Comparison of ENCODE assay signal across 8 cellular contexts in the genomic region with DNA sequence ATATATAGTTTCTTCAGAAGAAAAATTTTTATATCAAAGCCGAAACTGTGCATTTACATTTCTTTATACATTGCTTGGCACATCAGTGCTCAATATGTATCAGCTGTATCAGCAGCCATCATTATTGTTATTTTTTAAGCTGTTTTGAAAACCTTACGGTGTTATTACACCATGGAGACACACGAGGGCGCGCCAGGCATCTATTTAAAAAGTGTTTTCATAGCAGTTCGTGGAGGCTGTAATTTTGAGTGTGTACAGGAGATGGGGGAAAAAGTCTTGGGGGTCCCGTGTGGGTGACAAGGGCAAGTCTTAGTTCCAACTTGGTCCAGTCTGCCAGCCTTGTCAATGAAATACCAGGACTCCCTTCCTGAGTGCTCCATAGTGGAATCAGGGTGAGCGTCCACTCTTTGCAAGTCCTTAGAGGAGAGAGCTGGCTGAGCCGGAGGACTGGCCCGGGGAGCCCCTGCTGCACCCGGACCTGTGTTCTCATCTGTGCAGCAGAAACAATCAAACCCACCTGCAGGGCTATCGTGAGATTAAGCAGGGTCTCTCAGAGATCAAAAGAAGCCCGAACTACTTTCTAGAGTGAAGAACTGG. TPM values are rescaled to one million over a fixed set of nuclear protein-coding genes. Genes with fewer than 3 reads are reported as not detected.
A peak's percentile ranks its signal among the peaks of the same experiment; 100 is the strongest.
DNase-seq lines count a peak whose midpoint lies in the region; ATAC-seq and TF ChIP-seq lines count a peak whose summit lies in the region.

No MANE protein-coding gene starts in this region.

- peaks cover 4% of the 10 kb centered on the region for H3K9me3 Mint-ChIP-seq in glutamatergic neuron (ENCODE audit: unreplicated experiment)

- H3K36me3 Mint-ChIP-seq in glutamatergic neuron (ENCODE audit: unreplicated experiment) = no peaks in the 10 kb centered on the region

- no peak overlapping the region for H3K27ac Mint-ChIP-seq in glutamatergic neuron (ENCODE audit: unreplicated experiment)

- TF ChIP-seq CTCF in RWPE1 (conservative IDR thresholded peaks at IDR 0.05; ENCODE audit: low read depth) (peak; percentile 95), glutamatergic neuron (IDR thresholded peaks at IDR 0.05; ENCODE audit: partially characterized antibody, unreplicated experiment) (peak; percentile 77)

- no peaks in the 10 kb centered on the region for H3K79me2 ChIP-seq in Karpas-422 (ENCODE audit: low read length)

- peaks cover 9% of the 10 kb centered on the region; the same call in 1 of the 2 replicates for H4K20me1 ChIP-seq in Karpas-422 (ENCODE audit: insufficient read depth, low read depth, low read length)

- no peak overlapping the region for H3K4me3 Mint-ChIP-seq in glutamatergic neuron (ENCODE audit: unreplicated experiment)

- H3K4me1 Mint-ChIP-seq in glutamatergic neuron (ENCODE audit: low read depth, unreplicated experiment) = peaks cover 20% of the 10 kb centered on the region

- peaks cover 2% of the 10 kb centered on the region for H3K27me3 Mint-ChIP-seq in glutamatergic neuron (ENCODE audit: unreplicated experiment)

- no peak overlapping the region for H3K9ac ChIP-seq in Karpas-422 (ENCODE audit: low read length)

- H2AFZ ChIP-seq in Karpas-422 (ENCODE audit: low read length) = no peak overlapping the region

- no peaks in the 10 kb centered on the region for H3K9me2 ChIP-seq in Karpas-422 (replicated peaks; ENCODE audit: insufficient read depth, low read length)

- H3K4me3 ChIP-seq in Karpas-422 (ENCODE audit: low read length) = no peak overlapping the region

- H3K27ac ChIP-seq in Karpas-422 (ENCODE audit: low read length) (no peak overlapping the region), RWPE1 (no peak overlapping the region)

- DNase-seq in DMS 273 (lab: John Stamatoyannopoulos, UW; ENCODE audit: unreplicated experiment) = peak; percentile 85
- peak; percentile 84 for DNase-seq in Karpas-422
- DNase-seq in RWPE1 (ENCODE audit: low spot score) = peak; percentile 68
- DNase-seq in activated naive CD4-positive, alpha-beta T cell treated with Interleukin-2 at 50 U/mL for 16 hours = peak; percentile 51
- peak; percentile 75 for DNase-seq in glutamatergic neuron
- peak; percentile 41 for DNase-seq in renal cortical epithelial cell (ENCODE audit: low read depth)

- no peaks in the 10 kb centered on the region for H3K36me3 ChIP-seq in Karpas-422 (ENCODE audit: insufficient read depth, low read length)

- H3K4me2 ChIP-seq in Karpas-422 (ENCODE audit: low read depth, low read length, poor library complexity, severe bottlenecking) = no peak overlapping the region

- H3K27me3 ChIP-seq in Karpas-422 (ENCODE audit: low read length) = no peaks in the 10 kb centered on the region

- POLR2A ChIA-PET in RWPE1 (lab: Yijun Ruan, JAX; ENCODE audit: low non-redundant PET) = no interaction called here

- no peaks in the 10 kb centered on the region for H3K9me3 ChIP-seq in Karpas-422 (ENCODE audit: low read length)

- ATAC-seq in GM18907 (IDR thresholded peaks at IDR 0.05; ENCODE audit: unreplicated experiment) (no peak), GM21381 (IDR thresholded peaks at IDR 0.05; ENCODE audit: unreplicated experiment) (no peak)

- peaks cover 17% of the 10 kb centered on the region for H3K4me1 ChIP-seq in Karpas-422 (ENCODE audit: low read length)

- CTCF ChIA-PET in RWPE1 (lab: Yijun Ruan, JAX) = interaction anchor here (0.5 to 3.1 kb wide), 35 partner anchors 9 to 1198 kb away, joined by 3 to 40 read pairs (median 3); a partner anchor contains a TSS

RNA-seq across cellular contexts. Expression of a gene that starts 43.3 kb away (rescaled TPM):
- not detected in 2 replicates for total RNA-seq in Karpas-422 (2014; rRNA removed; shearing (Covaris generic); ENCODE audit: low replicate concordance)
- total RNA-seq in glutamatergic neuron (ENCODE audit: unreplicated experiment) (0.37 TPM), renal cortical epithelial cell (8.0 and 13.9 TPM in 2 replicates)
